1 cellular context compared by ENCODE assay signal in genomic region chr20:20095114-20095872, GRCh38.
A peak's percentile ranks its signal among the peaks of the same experiment; 100 is the strongest.
TF ChIP-seq lines count a peak whose summit lies in the region.

No MANE protein-coding gene starts in this region.

TF ChIP-seq in K562, 482 proteins besides CTCF, POLR2A, EP300 and RAD21:
- TF ChIP-seq CCNT2 (IDR thresholded peaks at IDR 0.05; ENCODE audit: borderline replicate concordance, extremely low read depth, insufficient read length, low read depth, low read length): no peak
- no peak for TF ChIP-seq NR0B1 (IDR thresholded peaks at IDR 0.05; ENCODE audit: partially characterized antibody)
- TF ChIP-seq ZNF23 (CRISPR knock-in tag; IDR thresholded peaks at IDR 0.05): no peak
- 0 out of 2 replicates have a peak, but pooled peaks have one; percentile 17 for TF ChIP-seq ZNF316 (IDR thresholded peaks at IDR 0.05)
